8 cellular contexts compared by ENCODE assay signal in the genomic region with DNA sequence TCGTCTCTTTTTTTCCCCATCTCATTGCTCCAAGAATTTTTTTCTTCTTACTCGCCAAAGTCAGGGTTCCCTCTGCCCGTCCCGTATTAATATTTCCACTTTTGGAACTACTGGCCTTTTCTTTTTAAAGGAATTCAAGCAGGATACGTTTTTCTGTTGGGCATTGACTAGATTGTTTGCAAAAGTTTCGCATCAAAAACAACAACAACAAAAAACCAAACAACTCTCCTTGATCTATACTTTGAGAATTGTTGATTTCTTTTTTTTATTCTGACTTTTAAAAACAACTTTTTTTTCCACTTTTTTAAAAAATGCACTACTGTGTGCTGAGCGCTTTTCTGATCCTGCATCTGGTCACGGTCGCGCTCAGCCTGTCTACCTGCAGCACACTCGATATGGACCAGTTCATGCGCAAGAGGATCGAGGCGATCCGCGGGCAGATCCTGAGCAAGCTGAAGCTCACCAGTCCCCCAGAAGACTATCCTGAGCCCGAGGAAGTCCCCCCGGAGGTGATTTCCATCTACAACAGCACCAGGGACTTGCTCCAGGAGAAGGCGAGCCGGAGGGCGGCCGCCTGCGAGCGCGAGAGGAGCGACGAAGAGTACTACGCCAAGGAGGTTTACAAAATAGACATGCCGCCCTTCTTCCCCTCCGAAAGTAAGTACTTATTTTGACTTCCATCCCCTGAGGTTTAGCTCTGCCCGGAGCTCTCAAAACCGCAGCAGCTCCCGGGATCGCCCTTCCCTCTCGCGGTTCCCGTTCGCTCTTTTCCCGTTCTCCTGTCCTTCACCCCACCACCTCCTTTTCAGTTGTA. TPM values are rescaled to one million over a fixed set of nuclear protein-coding genes. Genes with fewer than 3 reads are reported as not detected.
A peak's percentile ranks its signal among the peaks of the same experiment; 100 is the strongest.
DNase-seq lines count a peak whose midpoint lies in the region; ATAC-seq and TF ChIP-seq lines count a peak whose summit lies in the region.

No MANE protein-coding gene starts in this region.

- peak overlapping the region; percentile 97 for H3K4me2 ChIP-seq in mesendoderm (ENCODE audit: low read length)

- H3K79me2 ChIP-seq in mesendoderm (ENCODE audit: control insufficient read depth, insufficient read depth, low read length), result no peaks in the 10 kb centered on the region

- TF ChIP-seq CTCF in dorsolateral prefrontal cortex (IDR thresholded peaks at IDR 0.05 in 54 of 56, conservative IDR thresholded peaks at IDR 0.05 in 2 of 56; ENCODE audit: low read depth in 1 of 56, partially characterized antibody in 56 of 56), result peak in 1 of 56 donors; percentile 4
- TF ChIP-seq CTCF in vagina (IDR thresholded peaks at IDR 0.05), result no peak

- intact Hi-C loops in dorsolateral prefrontal cortex (cut with DNase I), result loop anchor here (5.0 to 10.0 kb wide), 3 partner anchors 176 to 1318 kb away; no protein-coding TSS in a partner anchor
- intact Hi-C loops in vagina (cut with DNase I), result loop anchor here (10.0 kb wide), 1 partner anchor 318 kb away; no protein-coding TSS in a partner anchor

- no CpG with 5 or more reads among the region's 39 CpGs for WGBS in mesendoderm (ENCODE audit: extremely low coverage, insufficient coverage, low lambda C conversion rate)

- no peaks in the 10 kb centered on the region for H3K79me1 ChIP-seq in mesendoderm (ENCODE audit: low read length)

- no peak overlapping the region for H3K23ac ChIP-seq in mesendoderm (ENCODE audit: low read length)

- no peak overlapping the region for H2BK15ac ChIP-seq in mesendoderm (replicated peaks; ENCODE audit: low read depth)

- no peak for ATAC-seq in HG03460 (IDR thresholded peaks at IDR 0.05; ENCODE audit: unreplicated experiment)

- no peak overlapping the region for H3K18ac ChIP-seq in mesendoderm (ENCODE audit: low read length)

- H3K4me1 ChIP-seq in mesendoderm (ENCODE audit: control insufficient read depth, low read depth, low read length) (peaks cover 2% of the 10 kb centered on the region), vagina (peaks cover 8% of the 10 kb centered on the region)

- no peak overlapping the region for H2AK5ac ChIP-seq in mesendoderm (ENCODE audit: low read length)

- H4K8ac ChIP-seq in mesendoderm (ENCODE audit: low read depth, low read length), result no peak overlapping the region

- H3K27ac ChIP-seq in dorsolateral prefrontal cortex (peak overlapping the region; percentile 23 to 92 (median 84)), mesendoderm (ENCODE audit: low read depth, low read length) (no peak overlapping the region), vagina (peak overlapping the region; percentile 86)

- H3K4me3 ChIP-seq in dorsolateral prefrontal cortex (peak overlapping the region; percentile 52 to 87 (median 71)), mesendoderm (ENCODE audit: low read length) (peak overlapping the region; percentile 14), vagina (peak overlapping the region; percentile 68 to 76)

- H3K9me3 ChIP-seq in vagina, result no peaks in the 10 kb centered on the region

- no peaks in the 10 kb centered on the region for H3K36me3 ChIP-seq in mesendoderm (ENCODE audit: control insufficient read depth, insufficient read depth, low read length)
- H3K36me3 ChIP-seq in vagina, result no peaks in the 10 kb centered on the region

- in situ Hi-C loops in G401 (cut with HindIII; ENCODE audit: low sequenced_read_pairs), result no loop called here

- no peak overlapping the region for H2BK120ac ChIP-seq in mesendoderm (ENCODE audit: low read depth, low read length)

- no peak overlapping the region for H4K5ac ChIP-seq in mesendoderm (ENCODE audit: low read length)

- H3K27me3 ChIP-seq in dorsolateral prefrontal cortex (no peaks in the 10 kb centered on the region), mesendoderm (ENCODE audit: insufficient read depth, low read length, poor library complexity) (peaks cover 6% of the 10 kb centered on the region), vagina (no peaks in the 10 kb centered on the region)

- TF ChIP-seq POLR2A in vagina (IDR thresholded peaks at IDR 0.05), result no peak

- H2BK5ac ChIP-seq in mesendoderm (ENCODE audit: low read length), result no peak overlapping the region

- DNase-seq in G401 (ENCODE audit: low spot score) (peak; percentile 13), NCI-H1105 (lab: John Stamatoyannopoulos, UW) (peak; percentile 43), dorsolateral prefrontal cortex (no peak), mesendoderm (peak; percentile 57), vagina (ENCODE audit: extremely low spot score in 2 of 2) (no peak), DMS153 (lab: John Stamatoyannopoulos, UW) (no peak)
- no peak for DNase-seq in activated CD4-positive, CD25-positive, alpha-beta regulatory T cell (lab: John Stamatoyannopoulos, UW)

- H3K4ac ChIP-seq in mesendoderm (ENCODE audit: low read depth, low read length), result no peak overlapping the region

- H3K9ac ChIP-seq in mesendoderm (ENCODE audit: low read length), result peak overlapping the region; percentile 49

- peak overlapping the region; percentile 56 for H3K56ac ChIP-seq in mesendoderm (ENCODE audit: low read length)

RNA-seq across cellular contexts. Expression of a gene that starts 1.5 kb away (rescaled TPM):
- total RNA-seq in G401 (2014; rRNA removed; shearing (Covaris generic)), result 0.27 TPM in 1 of 2 replicates, not detected in the other
- 10 to 100 TPM; 15.0 to 77.8 (median 33.8) TPM for total RNA-seq in dorsolateral prefrontal cortex
- 0.97 TPM for polyA plus RNA-seq in mesendoderm (2013, experiment 1 of 2)
- 0.81 TPM for polyA plus RNA-seq in mesendoderm (2013, experiment 2 of 2)
- total RNA-seq in vagina, result 16.9 TPM

Comparison
In these comparisons a context has a peak if more than half of its experiments do, and no peak if none do; other contexts are left out.
1. DNase-seq: peak in G401 (single experiment), NCI-H1105 (single experiment) and mesendoderm (single experiment); none in dorsolateral prefrontal cortex (0 of 10), vagina (0 of 2), DMS153 (single experiment) and activated CD4-positive, CD25-positive, alpha-beta regulatory T cell (0 of 4).
2. H3K4me3 ChIP-seq: peak in every context shown above with its lines; median percentile 72 in vagina; 71 in dorsolateral prefrontal cortex; 14 in mesendoderm.
3. RNA of a gene that starts 1.5 kb away (total RNA-seq): 15.0 to 77.8 TPM in dorsolateral prefrontal cortex and 16.9 TPM in vagina (single experiment); 0.27 TPM in G401; every median in the first group is over 10 times any median in the second.